23 cellular contexts compared by ENCODE assay signal in the genomic region with DNA sequence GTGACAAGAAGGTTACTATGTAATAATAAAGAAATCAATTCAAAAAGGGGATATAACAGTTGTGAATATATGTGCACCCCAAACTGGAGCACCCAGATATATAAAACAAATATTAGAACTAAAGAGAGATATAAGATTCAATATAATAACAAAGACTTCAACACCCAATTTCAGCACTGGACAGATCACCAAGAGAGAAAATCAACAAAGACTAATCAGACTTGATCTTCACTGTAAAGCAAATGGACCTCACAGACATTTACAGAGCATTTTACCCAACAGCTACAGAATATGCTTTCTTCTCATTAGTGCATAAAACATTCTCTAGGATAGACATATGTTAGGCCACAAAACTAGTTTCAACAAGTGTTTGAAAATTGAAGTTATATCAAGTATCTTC.
"Had no signal": no experiment of that assay in that cellular context is flagged by ENCODE, and none has a peak within 500 bp of the region (broad histone marks: within the 10 kb centered on the region; RNA-seq: fewer than 3 reads in every experiment).

No MANE protein-coding gene starts in this region.

- H3K4me3 ChIP-seq: left lung, lung, mucosa of descending colon, ovary, right atrium auricular region, right lobe of liver, smooth muscle cell, tibial nerve, vagina had no signal

- H3K4me1 ChIP-seq: left lung, right atrium auricular region, right lobe of liver, tibial nerve, vagina had no signal

- H3K9me3 ChIP-seq: left lung, mucosa of descending colon, ovary, right atrium auricular region, right lobe of liver, vagina had no signal

- FAIRE-seq: keratinocyte had no signal

- H3K36me3 ChIP-seq: left lung, ovary, right atrium auricular region, right lobe of liver, tibial nerve, vagina had no signal

- DNase-seq: kidney glomerular epithelial cell; left cardiac atrium; left lung; midbrain; mucosa of descending colon; naive thymus-derived CD4-positive, alpha-beta T cell; ovary; right lobe of liver; stimulated activated CD4-positive, alpha-beta T cell treated with anti-CD3 and anti-CD28 coated beads, Interleukin-1b, Interleukin-23, amount 100 ng/mL, for 48 hours; stimulated activated CD4-positive, alpha-beta T cell treated with anti-CD3 and anti-CD28 coated beads, Interleukin-2, amount 100 ng/mL, for 48 hours; stimulated activated CD4-positive, alpha-beta T cell treated with anti-CD3 and anti-CD28 coated beads, Interleukin-4, amount 100 ng/mL, for 4 hours; stimulated activated CD8-positive, alpha-beta memory T cell treated with anti-CD3 and anti-CD28 coated beads, Interleukin-4, amount 100 ng/mL, for 48 hours; stimulated activated naive CD4-positive, alpha-beta T cell treated with Interleukin-2 at 50 U/mL for 16 hours; stimulated activated naive CD8-positive, alpha-beta T cell treated with anti-CD3 and anti-CD28 coated beads, Interleukin-15, amount 100 ng/mL, for 72 hours; substantia nigra had no signal

- H3K4me2 ChIP-seq: smooth muscle cell had no signal

- H3K27me3 ChIP-seq: left lung, ovary, right atrium auricular region, right lobe of liver, tibial nerve, vagina had no signal

- H3K27ac ChIP-seq: left lung, ovary, right atrium auricular region, right lobe of liver, tibial nerve, vagina had no signal

- ATAC-seq: left cardiac atrium; left lung; mucosa of descending colon; naive thymus-derived CD4-positive, alpha-beta T cell; natural killer cell treated with Interleukin-12 subunit alpha and Interleukin-12 subunit beta and Interleukin-15 and Interleukin-18, amount 100 ng/mL, for 72 hours; right lobe of liver; stimulated activated memory B cell treated with anti-CD40 and anti-IgM and Interleukin-4, amounts not matched to agents 10 μg/mL and 1 μg/mL and 100 μg/mL, for 72 hours; stimulated activated naive CD8-positive, alpha-beta T cell treated with anti-CD3 and anti-CD28 coated beads, Interleukin-15, amount 100 ng/mL, for 72 hours had no signal
